Comparison of ENCODE assay signal across 1 cellular context in the genomic region with DNA sequence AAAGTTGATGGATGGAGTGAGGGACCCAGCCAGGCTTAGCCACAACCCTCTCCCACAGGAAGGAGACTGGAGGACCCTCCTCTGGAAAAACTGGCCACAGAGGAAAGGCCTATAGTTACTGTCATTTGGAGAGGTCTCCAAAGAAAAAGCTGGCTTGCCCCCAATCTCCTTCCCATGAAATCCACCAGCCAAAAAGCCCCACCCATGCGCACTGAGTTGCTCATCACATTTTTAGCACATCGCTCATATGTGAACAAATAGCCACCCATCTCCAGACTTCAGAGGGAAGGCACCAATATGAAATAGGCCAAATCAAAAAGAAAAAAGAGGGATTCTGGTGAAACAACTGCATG.
TF ChIP-seq lines count a peak whose summit lies in the region.

No MANE protein-coding gene starts in this region.

TF ChIP-seq in SK-N-SH, 30 proteins besides CTCF, POLR2A, EP300 and RAD21 (continued from another document):
- TF ChIP-seq SMC3 (IDR thresholded peaks at IDR 0.05; ENCODE audit: low read depth, low read length) (no peak), USF2 (IDR thresholded peaks at IDR 0.05; ENCODE audit: borderline replicate concordance, low read depth, low read length) (no peak), POLR2AphosphoS5 (IDR thresholded peaks at IDR 0.05; ENCODE audit: low read depth, low read length) (no peak), RXRA (IDR thresholded peaks at IDR 0.05; ENCODE audit: borderline replicate concordance, low read depth) (no peak), YY1 (IDR thresholded peaks at IDR 0.05; ENCODE audit: low read depth) (no peak), FOSL2 (IDR thresholded peaks at IDR 0.05; ENCODE audit: borderline replicate concordance, low read depth) (peak; percentile 52; the same call in 1 of the 2 replicates), GATA2 (CRISPR knock-in tag; IDR thresholded peaks at IDR 0.05) (no peak), NFIC (IDR thresholded peaks at IDR 0.05; ENCODE audit: borderline replicate concordance) (peak; percentile 17; the same call in 1 of the 2 replicates), TEAD4 (IDR thresholded peaks at IDR 0.05; ENCODE audit: borderline replicate concordance, insufficient read depth) (no peak; the same call in 1 of the 2 replicates), TAF1 (IDR thresholded peaks at IDR 0.05; ENCODE audit: borderline replicate concordance, low read depth, low read length) (no peak), MEF2A (IDR thresholded peaks at IDR 0.05; ENCODE audit: borderline replicate concordance, low read depth) (no peak)
- TF ChIP-seq, protein P1, sequence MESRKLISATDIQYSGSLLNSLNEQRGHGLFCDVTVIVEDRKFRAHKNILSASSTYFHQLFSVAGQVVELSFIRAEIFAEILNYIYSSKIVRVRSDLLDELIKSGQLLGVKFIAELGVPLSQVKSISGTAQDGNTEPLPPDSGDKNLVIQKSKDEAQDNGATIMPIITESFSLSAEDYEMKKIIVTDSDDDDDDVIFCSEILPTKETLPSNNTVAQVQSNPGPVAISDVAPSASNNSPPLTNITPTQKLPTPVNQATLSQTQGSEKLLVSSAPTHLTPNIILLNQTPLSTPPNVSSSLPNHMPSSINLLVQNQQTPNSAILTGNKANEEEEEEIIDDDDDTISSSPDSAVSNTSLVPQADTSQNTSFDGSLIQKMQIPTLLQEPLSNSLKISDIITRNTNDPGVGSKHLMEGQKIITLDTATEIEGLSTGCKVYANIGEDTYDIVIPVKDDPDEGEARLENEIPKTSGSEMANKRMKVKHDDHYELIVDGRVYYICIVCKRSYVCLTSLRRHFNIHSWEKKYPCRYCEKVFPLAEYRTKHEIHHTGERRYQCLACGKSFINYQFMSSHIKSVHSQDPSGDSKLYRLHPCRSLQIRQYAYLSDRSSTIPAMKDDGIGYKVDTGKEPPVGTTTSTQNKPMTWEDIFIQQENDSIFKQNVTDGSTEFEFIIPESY (IDR thresholded peaks at IDR 0.05; ENCODE audit: borderline replicate concordance, low read depth), result no peak
